17 cellular contexts compared by ENCODE assay signal in the genomic region with DNA sequence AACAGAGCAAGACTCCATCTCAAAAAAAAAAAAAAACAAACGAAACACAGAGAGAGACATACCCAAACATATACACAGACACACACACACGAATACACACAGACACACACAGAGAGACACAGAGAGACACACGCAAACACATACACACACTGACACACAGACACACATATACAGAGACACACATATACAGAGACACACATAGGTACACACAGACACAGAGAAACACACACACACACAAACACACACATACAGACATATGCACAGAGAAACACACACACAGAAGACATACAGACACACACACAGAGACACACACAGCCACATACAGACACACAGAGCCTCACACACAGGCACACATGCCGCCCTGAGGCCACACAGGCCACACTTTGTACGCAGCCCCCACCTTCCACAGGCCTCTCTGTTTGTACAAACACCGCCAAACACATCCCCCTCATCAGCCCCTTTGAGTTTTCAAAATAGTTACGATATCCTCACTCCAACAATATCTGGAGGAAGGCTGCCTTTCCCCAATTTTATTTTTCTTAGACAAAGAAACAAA. TPM values are rescaled to one million over a fixed set of nuclear protein-coding genes. Genes with fewer than 3 reads are reported as not detected.
A peak's percentile ranks its signal among the peaks of the same experiment; 100 is the strongest.
DNase-seq lines count a peak whose midpoint lies in the region; ATAC-seq, FAIRE-seq and TF ChIP-seq lines count a peak whose summit lies in the region.
"Had no signal": no experiment of that assay in that cellular context is flagged by ENCODE, and none has a peak within 500 bp of the region (broad histone marks: within the 10 kb centered on the region; RNA-seq: fewer than 3 reads in every experiment).

No MANE protein-coding gene starts in this region.

- H3K9me3 ChIP-seq in KOPT-K1 (ENCODE audit: insufficient read depth, low read length, poor library complexity, severe bottlenecking) (no peaks in the 10 kb centered on the region), GM12878 (replicated peaks; ENCODE audit: control insufficient read depth, insufficient read depth, low read length) (no peaks in the 10 kb centered on the region)
- H3K9me3 ChIP-seq: adrenal gland, heart left ventricle had no signal

- no TSS peak for BruUV-seq in GM12878 (replicated peaks; lab: Mats Ljungman, UMichigan)

- H3K36me3 ChIP-seq in KOPT-K1 (ENCODE audit: insufficient read depth, low read length): no peaks in the 10 kb centered on the region
- H3K36me3 ChIP-seq in GM12878 (ENCODE audit: control insufficient read depth in 2 of 2, insufficient read depth in 2 of 2, low read length in 1 of 2): no peaks in the 10 kb centered on the region
- H3K36me3 ChIP-seq: adrenal gland, heart left ventricle had no signal

- CTCF ChIA-PET in GM12878 (lab: Yijun Ruan, JAX): no interaction called here

- peak overlapping the region; percentile 1 for H3K27ac Mint-ChIP-seq in T-helper 1 cell treated with Interleukin-12 subunit alpha and Interleukin-12 subunit beta and Interleukin-4 antibody, amounts not matched to agents 30 μg/mL and 1 μg/mL, for 36 hours
- H3K27ac Mint-ChIP-seq in neural crest cell (ENCODE audit: unreplicated experiment): peak overlapping the region; percentile 82

- no peak overlapping the region for H3K4me2 ChIP-seq in GM12878 (ENCODE audit: control insufficient read depth, insufficient read depth)

- ATAC-seq in GM12878: no peak
- ATAC-seq: heart left ventricle, left colon, sciatic nerve had no signal

- peak overlapping the region; percentile 1 for H3K4me3 Mint-ChIP-seq in T-helper 1 cell treated with Interleukin-12 subunit alpha and Interleukin-12 subunit beta and Interleukin-4 antibody, amounts not matched to agents 30 μg/mL and 1 μg/mL, for 36 hours
- no peak overlapping the region for H3K4me3 Mint-ChIP-seq in neural crest cell
- H3K4me3 Mint-ChIP-seq: naive B cell had no signal

- no peak for FAIRE-seq in GM12878 (lab: Jason Lieb, UNC)
- FAIRE-seq: colon, G401.6 had no signal

- peaks cover 0 to 3% of the 10 kb centered on the region in 2 experiments; a peak in 3 of 4 replicates for H3K27me3 ChIP-seq in GM12878 (replicated peaks in 1 of 2; ENCODE audit: control insufficient read depth in 2 of 2, insufficient read depth in 2 of 2, low read length in 1 of 2)
- H3K27me3 ChIP-seq: adrenal gland had no signal

- no peak overlapping the region for H3K9ac ChIP-seq in GM12878 (ENCODE audit: control insufficient read depth, insufficient read depth, low read length)

- peaks cover 29% of the 10 kb centered on the region for H3K4me1 Mint-ChIP-seq in T-helper 1 cell treated with Interleukin-12 subunit alpha and Interleukin-12 subunit beta and Interleukin-4 antibody, amounts not matched to agents 30 μg/mL and 1 μg/mL, for 36 hours (ENCODE audit: low read depth)
- H3K4me1 Mint-ChIP-seq in neural crest cell: peaks cover 53% of the 10 kb centered on the region

- SMC1A ChIA-PET in GM12878 (lab: Charles Lee; ENCODE audit: uncharacterized antibody, unreplicated experiment): no interaction called here

- H3K9me3 Mint-ChIP-seq in T-helper 1 cell treated with Interleukin-12 subunit alpha and Interleukin-12 subunit beta and Interleukin-4 antibody, amounts not matched to agents 30 μg/mL and 1 μg/mL, for 36 hours: no peaks in the 10 kb centered on the region
- H3K9me3 Mint-ChIP-seq in neural crest cell: no peaks in the 10 kb centered on the region
- H3K9me3 Mint-ChIP-seq: naive B cell had no signal

- TF ChIP-seq RAD21 in GM12878 (IDR thresholded peaks at IDR 0.05; ENCODE audit: insufficient read depth, low read depth, low read length): no peak

- H3K4me1 ChIP-seq in GM12878 (ENCODE audit: control insufficient read depth, insufficient read depth, low read length): no peaks in the 10 kb centered on the region
- H3K4me1 ChIP-seq: adrenal gland had no signal

- H3K79me2 ChIP-seq in GM12878 (ENCODE audit: control insufficient read depth, insufficient read depth, low read length): no peaks in the 10 kb centered on the region

- in situ Hi-C loops in GM12878 (cut with MboI): no loop called here

- peaks cover 10% of the 10 kb centered on the region for H3K27me3 Mint-ChIP-seq in T-helper 1 cell treated with Interleukin-12 subunit alpha and Interleukin-12 subunit beta and Interleukin-4 antibody, amounts not matched to agents 30 μg/mL and 1 μg/mL, for 36 hours (ENCODE audit: low read depth)
- H3K27me3 Mint-ChIP-seq in neural crest cell (ENCODE audit: low read depth): no peaks in the 10 kb centered on the region

- H4K20me1 ChIP-seq in GM12878 (ENCODE audit: control insufficient read depth, insufficient read depth): no peaks in the 10 kb centered on the region

- H3K27ac ChIP-seq in KOPT-K1 (ENCODE audit: low read depth, low read length, poor library complexity, severe bottlenecking) (peak overlapping the region; percentile 80), GM12878 (ENCODE audit: control insufficient read depth, insufficient read depth) (no peak overlapping the region)
- H3K27ac ChIP-seq: adrenal gland, heart left ventricle had no signal

- no peaks in the 10 kb centered on the region for H3K36me3 Mint-ChIP-seq in T-helper 1 cell treated with Interleukin-12 subunit alpha and Interleukin-12 subunit beta and Interleukin-4 antibody, amounts not matched to agents 30 μg/mL and 1 μg/mL, for 36 hours (ENCODE audit: low read depth)
- no peaks in the 10 kb centered on the region for H3K36me3 Mint-ChIP-seq in neural crest cell (ENCODE audit: low read depth)
- H3K36me3 Mint-ChIP-seq: naive B cell had no signal

- TF ChIP-seq CTCF in GM12878 (IDR thresholded peaks at IDR 0.05 in 2 of 3, conservative IDR thresholded peaks at IDR 0.05 in 1 of 3; ENCODE audit: control insufficient read depth in 2 of 3, extremely low read depth in 1 of 3, insufficient read depth in 1 of 3, low read depth in 3 of 3, low read length in 3 of 3): no peak
- TF ChIP-seq CTCF in neural crest cell (conservative IDR thresholded peaks at IDR 0.05): no peak

- POLR2A ChIA-PET in GM12878 (lab: Charles Lee): interaction anchor here (0.7 to 1.1 kb wide), 2 partner anchors 78 to 140 kb away, joined by 3 read pairs; no protein-coding TSS in a partner anchor

- DNase-seq in T-helper 1 cell (no peak), GM12878 (ENCODE audit: low read depth, low spot score) (no peak), neural crest cell (ENCODE audit: low read depth, low spot score) (no peak), NCI-H524 treated with DMSO at 0.1 percent for 48 hours (lab: John Stamatoyannopoulos, UW) (no peak), amniotic stem cell (lab: John Stamatoyannopoulos, UW) (no peak), GOT3 (lab: John Stamatoyannopoulos, UW) (no peak)
- DNase-seq: 8988T, naive B cell, NCI-H510A treated with DMSO at 0.1 percent for 48 hours had no signal

- no peak for TF ChIP-seq EP300 in GM12878 (IDR thresholded peaks at IDR 0.05; ENCODE audit: borderline replicate concordance in 1 of 2, control insufficient read depth in 1 of 2, low read depth in 2 of 2, low read length in 2 of 2)

- no peak overlapping the region for H2AFZ ChIP-seq in GM12878 (ENCODE audit: control insufficient read depth, low read depth, low read length)

- intact Hi-C loops in GM12878 (cut with micrococcal nuclease; ENCODE audit: unreplicated experiment): no loop called here

- 63% methylated on average over 7 of the region's 7 CpGs for WGBS in GM12878 (ENCODE audit: insufficient coverage, insufficient replicate concordance, low lambda C conversion rate, missing lambda C conversion rate)

- H3K4me3 ChIP-seq in GM12878: no peak overlapping the region
- H3K4me3 ChIP-seq: adrenal gland, heart left ventricle had no signal

- RAD21 ChIA-PET in GM12878 (lab: Charles Lee; ENCODE audit: unreplicated experiment): no interaction called here

- TF ChIP-seq POLR2A in GM12878 (IDR thresholded peaks at IDR 0.05; ENCODE audit: low read depth, low read length): no peak

TF ChIP-seq in GM12878, 131 proteins besides CTCF, POLR2A, EP300 and RAD21:
- TF ChIP-seq CBX3 (IDR thresholded peaks at IDR 0.05; ENCODE audit: borderline replicate concordance, low read depth) (no peak), GATAD2B (conservative IDR thresholded peaks at IDR 0.05; ENCODE audit: low read depth) (no peak), HDGF (IDR thresholded peaks at IDR 0.05) (0 out of 2 replicates have a peak, but pooled peaks have one; percentile 21)
- TF ChIP-seq, protein P1, sequence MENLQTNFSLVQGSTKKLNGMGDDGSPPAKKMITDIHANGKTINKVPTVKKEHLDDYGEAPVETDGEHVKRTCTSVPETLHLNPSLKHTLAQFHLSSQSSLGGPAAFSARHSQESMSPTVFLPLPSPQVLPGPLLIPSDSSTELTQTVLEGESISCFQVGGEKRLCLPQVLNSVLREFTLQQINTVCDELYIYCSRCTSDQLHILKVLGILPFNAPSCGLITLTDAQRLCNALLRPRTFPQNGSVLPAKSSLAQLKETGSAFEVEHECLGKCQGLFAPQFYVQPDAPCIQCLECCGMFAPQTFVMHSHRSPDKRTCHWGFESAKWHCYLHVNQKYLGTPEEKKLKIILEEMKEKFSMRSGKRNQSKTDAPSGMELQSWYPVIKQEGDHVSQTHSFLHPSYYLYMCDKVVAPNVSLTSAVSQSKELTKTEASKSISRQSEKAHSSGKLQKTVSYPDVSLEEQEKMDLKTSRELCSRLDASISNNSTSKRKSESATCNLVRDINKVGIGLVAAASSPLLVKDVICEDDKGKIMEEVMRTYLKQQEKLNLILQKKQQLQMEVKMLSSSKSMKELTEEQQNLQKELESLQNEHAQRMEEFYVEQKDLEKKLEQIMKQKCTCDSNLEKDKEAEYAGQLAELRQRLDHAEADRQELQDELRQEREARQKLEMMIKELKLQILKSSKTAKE (IDR thresholded peaks at IDR 0.05; ENCODE audit: low read depth, poor library complexity, severe bottlenecking): no peak

RNA-seq across cellular contexts. Expression of a gene that starts 57.5 kb away (rescaled TPM):
- total RNA-seq in GM12878 (2013; cell fraction: nucleolus; rRNA removed): 8.0 TPM in 2 replicates
- total RNA-seq in GM12878 (2014; rRNA removed): 8.8 and 9.2 TPM in 2 replicates
- total RNA-seq in GM12878 (2014; rRNA removed; fragmentation: Illumina TruSeq; extraction: Trizol): 5.3 and 6.2 TPM in 2 replicates
- 11.2 and 12.4 TPM in 2 replicates for total RNA-seq in GM12878 (2021)
- polyA plus RNA-seq in GM12878 (2011; ENCODE audit: low read depth): 1.2 TPM
- 14.0 and 19.3 TPM in 2 replicates for polyA plus RNA-seq in GM12878 (2011; rRNA removed)
- polyA plus RNA-seq in GM12878 (2011; cell fraction: cytosol; rRNA removed): 23.8 and 25.9 TPM in 2 replicates
- 34.2 and 36.9 TPM in 2 replicates for polyA plus RNA-seq in GM12878 (2011; cell fraction: nucleus; rRNA removed)
- polyA plus RNA-seq in GM12878 (2012): 1.5 and 4.0 TPM in 2 replicates
- 5.9 and 6.1 TPM in 2 replicates for polyA plus RNA-seq in GM12878 (2014; fragmentation: Illumina TruSeq; extraction: Trizol)
- polyA plus RNA-seq in GM12878 (2014; fragmentation: Nextera tagmentation; extraction: Ambion mirVana): 1 to 10 TPM; 2.9 to 3.0 TPM
- 6.9 and 8.0 TPM in 2 replicates for polyA plus RNA-seq in GM12878 (2014; rRNA removed)
- polyA plus RNA-seq in GM12878 (2016; fragmentation: Nextera tagmentation; extraction: Ambion mirVana): 1 to 10 TPM in 1 of 2 experiments, under 1 TPM in 1; 0.59 to 1.3 TPM
- 25.7 and 35.5 TPM in 2 replicates for polyA minus RNA-seq in GM12878 (2011; rRNA and poly(A)+ RNA removed)
- 9.1 and 12.7 TPM in 2 replicates for polyA minus RNA-seq in GM12878 (2011; cell fraction: cytosol; rRNA and poly(A)+ RNA removed)
- polyA minus RNA-seq in GM12878 (2011; cell fraction: nucleus; rRNA and poly(A)+ RNA removed): 9.8 and 15.8 TPM in 2 replicates
- total RNA-seq in neural crest cell: 2.8 and 3.3 TPM in 2 replicates
